Comparison of ENCODE assay signal across 8 cellular contexts in genomic region chr1:196317535-196318522, GRCh38.
DNase-seq lines count a peak whose midpoint lies in the region; ATAC-seq and TF ChIP-seq lines count a peak whose summit lies in the region.

No MANE protein-coding gene starts in this region.

- H3K27me3 Mint-ChIP-seq in endothelial cell (ENCODE audit: unreplicated experiment) = no peaks in the 10 kb centered on the region
- no peaks in the 10 kb centered on the region for H3K27me3 Mint-ChIP-seq in activated CD8-positive, alpha-beta T cell treated with anti-CD3 and anti-CD28 coated beads for 36 hours

- H3K4me1 Mint-ChIP-seq in endothelial cell (ENCODE audit: unreplicated experiment) = no peaks in the 10 kb centered on the region
- H3K4me1 Mint-ChIP-seq in activated CD8-positive, alpha-beta T cell treated with anti-CD3 and anti-CD28 coated beads for 36 hours (ENCODE audit: low read depth) = no peaks in the 10 kb centered on the region

- no peak for TF ChIP-seq EP300 in stomach (IDR thresholded peaks at IDR 0.05)

- CTCF ChIA-PET in AG04450 (lab: Charles Lee) = interaction anchor here (0.5 to 16.0 kb wide), 32 partner anchors 10 to 1130 kb away, joined by 3 to 252 read pairs (median 3); no protein-coding TSS in a partner anchor
- CTCF ChIA-PET in activated CD8-positive, alpha-beta T cell treated with anti-CD3 and anti-CD28 coated beads for 36 hours (lab: Charles Lee) = no interaction called here

- no peaks in the 10 kb centered on the region for H3K9me3 Mint-ChIP-seq in endothelial cell (ENCODE audit: unreplicated experiment)
- no peaks in the 10 kb centered on the region for H3K9me3 Mint-ChIP-seq in activated CD8-positive, alpha-beta T cell treated with anti-CD3 and anti-CD28 coated beads for 36 hours

- H3K27ac Mint-ChIP-seq in endothelial cell (ENCODE audit: unreplicated experiment) = no peak overlapping the region
- H3K27ac Mint-ChIP-seq in activated CD8-positive, alpha-beta T cell treated with anti-CD3 and anti-CD28 coated beads for 36 hours = no peak overlapping the region

- H3K4me3 ChIP-seq in AG04450 (ENCODE audit: low read depth, low read length) (no peak overlapping the region), stomach (no peak overlapping the region)

- DNase-seq in AG04450 (ENCODE audit: low read depth, low spot score) = peak; percentile 15
- DNase-seq in NCI-H82 treated with DMSO at 0.1 percent for 48 hours (lab: John Stamatoyannopoulos, UW; ENCODE audit: unreplicated experiment) = peak; percentile 11
- peak; percentile 42 for DNase-seq in endothelial cell (ENCODE audit: low spot score)
- peak; percentile 55 for DNase-seq in pons (ENCODE audit: low spot score)
- no peak for DNase-seq in stimulated activated CD4-positive, alpha-beta T cell treated with anti-CD3 and anti-CD28 coated beads, Interleukin-2, amount 100 ng/mL, for 48 hours
- DNase-seq in stomach = no peak
- no peak for DNase-seq in activated CD8-positive, alpha-beta T cell treated with anti-CD3 and anti-CD28 coated beads for 36 hours

- no peaks in the 10 kb centered on the region for H3K36me3 ChIP-seq in stomach

- H3K9me3 ChIP-seq in AG04450 (ENCODE audit: control insufficient read depth, insufficient read depth, low read length) (no peaks in the 10 kb centered on the region), stomach (no peaks in the 10 kb centered on the region)

- H3K4me1 ChIP-seq in stomach = no peaks in the 10 kb centered on the region

- no peak for TF ChIP-seq POLR2A in stomach (IDR thresholded peaks at IDR 0.05)

- intact Hi-C loops in stomach (cut with DNase I; ENCODE audit: low total_unique reads) = no loop called here
- intact Hi-C loops in activated CD8-positive, alpha-beta T cell treated with anti-CD3 and anti-CD28 coated beads for 36 hours (cut with micrococcal nuclease) = no loop called here

- POLR2A ChIA-PET in AG04450 (lab: Yijun Ruan, JAX) = no interaction called here
- POLR2A ChIA-PET in activated CD8-positive, alpha-beta T cell treated with anti-CD3 and anti-CD28 coated beads for 36 hours (lab: Charles Lee) = no interaction called here

- H3K27ac ChIP-seq in AG04450 (ENCODE audit: low read depth, low read length) = no peak overlapping the region
- H3K27ac ChIP-seq in stomach = no peak overlapping the region

- H3K27me3 ChIP-seq in AG04450 (ENCODE audit: control insufficient read depth, insufficient read depth, low read length) (no peaks in the 10 kb centered on the region), stomach (no peaks in the 10 kb centered on the region)

- 57 to 63% (median 59%) methylated on average over 8 of the region's 8 CpGs for WGBS in stomach, 5 donors

- ATAC-seq in GM18868 (IDR thresholded peaks at IDR 0.05; ENCODE audit: unreplicated experiment) = peak; percentile 56
- ATAC-seq in activated CD8-positive, alpha-beta T cell treated with anti-CD3 and anti-CD28 coated beads for 36 hours = no peak

- H3K36me3 Mint-ChIP-seq in endothelial cell (ENCODE audit: low read depth, unreplicated experiment) = no peaks in the 10 kb centered on the region
- H3K36me3 Mint-ChIP-seq in activated CD8-positive, alpha-beta T cell treated with anti-CD3 and anti-CD28 coated beads for 36 hours (ENCODE audit: low read depth) = no peaks in the 10 kb centered on the region

- TF ChIP-seq CTCF in AG04450 (IDR thresholded peaks at IDR 0.05; ENCODE audit: low read depth, low read length) (peak; percentile 77), endothelial cell (IDR thresholded peaks at IDR 0.05; ENCODE audit: unreplicated experiment) (peak; percentile 65), stomach (IDR thresholded peaks at IDR 0.05) (peak in 1 of 7 experiments; percentile 47)
- TF ChIP-seq CTCF in activated CD8-positive, alpha-beta T cell treated with anti-CD3 and anti-CD28 coated beads for 36 hours (IDR thresholded peaks at IDR 0.05) = no peak

- no peak overlapping the region for H3K4me3 Mint-ChIP-seq in endothelial cell (ENCODE audit: unreplicated experiment)
- no peak overlapping the region for H3K4me3 Mint-ChIP-seq in activated CD8-positive, alpha-beta T cell treated with anti-CD3 and anti-CD28 coated beads for 36 hours

Comparison
In these comparisons a context has a peak if more than half of its experiments do, and no peak if none do; other contexts are left out.
1. DNase-seq: peak in AG04450 (single experiment), NCI-H82 treated with DMSO at 0.1 percent for 48 hours (single experiment), endothelial cell (single experiment) and pons (single experiment); none in stimulated activated CD4-positive, alpha-beta T cell treated with anti-CD3 and anti-CD28 coated beads, Interleukin-2, amount 100 ng/mL, for 48 hours (0 of 2), stomach (single experiment) and activated CD8-positive, alpha-beta T cell treated with anti-CD3 and anti-CD28 coated beads for 36 hours (single experiment).